ENCODE assay signal across 8 cellular contexts in the genomic region with DNA sequence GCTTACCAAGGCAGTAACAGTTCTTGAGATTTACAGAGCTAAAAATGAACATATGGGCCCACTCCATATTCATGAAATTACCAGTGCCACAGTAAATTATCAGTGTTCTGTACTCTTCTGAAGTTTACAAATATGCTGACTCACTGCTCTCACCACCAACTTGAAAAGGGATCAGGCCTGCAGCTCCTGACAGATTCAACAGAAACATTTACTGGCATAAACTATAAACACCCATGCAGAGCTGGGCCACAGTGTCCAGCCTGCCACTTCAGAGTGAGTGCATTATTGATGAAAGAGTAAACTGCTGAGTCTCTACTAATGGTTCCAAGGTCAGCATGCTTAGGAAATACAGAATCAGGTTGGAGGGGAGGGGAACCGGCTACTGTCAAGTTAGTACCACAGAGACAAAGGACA.
DNase-seq lines count a peak whose midpoint lies in the region; ATAC-seq, FAIRE-seq and TF ChIP-seq lines count a peak whose summit lies in the region.

No MANE protein-coding gene starts in this region.

- TF ChIP-seq CTCF in MCF 10A (IDR thresholded peaks at IDR 0.05; ENCODE audit: unreplicated experiment) (no peak), breast epithelium (IDR thresholded peaks at IDR 0.05) (no peak), astrocyte (IDR thresholded peaks at IDR 0.05; ENCODE audit: insufficient read depth, low read depth, low read length) (no peak)

- no peak overlapping the region for H3K4me3 Mint-ChIP-seq in MCF 10A (ENCODE audit: unreplicated experiment)
- H3K4me3 Mint-ChIP-seq in astrocyte (ENCODE audit: unreplicated experiment) = no peak overlapping the region

- H3K4me1 ChIP-seq in breast epithelium (no peaks in the 10 kb centered on the region), astrocyte (ENCODE audit: insufficient read depth, low read length) (peaks cover 11% of the 10 kb centered on the region), urinary bladder (ENCODE audit: insufficient read depth) (no peaks in the 10 kb centered on the region)

- no peaks in the 10 kb centered on the region for H3K27me3 ChIP-seq in breast epithelium
- no peaks in the 10 kb centered on the region for H3K27me3 ChIP-seq in astrocyte (ENCODE audit: insufficient read depth, low read length)

- H3K9me3 ChIP-seq in breast epithelium (no peaks in the 10 kb centered on the region), astrocyte (ENCODE audit: insufficient read depth, low read depth, low read length) (no peaks in the 10 kb centered on the region)

- FAIRE-seq in astrocyte (lab: Jason Lieb, UNC) = no peak

- DNase-seq in MCF 10A (ENCODE audit: unreplicated experiment) (peak; percentile 29), breast epithelium (ENCODE audit: low spot score in 2 of 2) (no peak), astrocyte (ENCODE audit: low read depth) (peak; percentile 66), left lobe of liver (ENCODE audit: low spot score) (peak; percentile 50), activated gamma-delta T cell treated with Interleukin-2 at 50 U/mL for 16 hours (no peak)
- DNase-seq in NK-92 treated with Interleukin-12 subunit alpha and Interleukin-12 subunit beta, amount 100 ng/mL, for 24 hours (lab: John Stamatoyannopoulos, UW) = no peak

- H3K27ac ChIP-seq in breast epithelium (peak overlapping the region in 1 of 2 donors; percentile 41), astrocyte (ENCODE audit: low read depth, low read length) (peak overlapping the region; percentile 12), urinary bladder (ENCODE audit: low read depth) (peak overlapping the region; percentile 7)

- TF ChIP-seq POLR2A in breast epithelium (IDR thresholded peaks at IDR 0.05) = no peak

- no TSS peak for BruUV-seq in MCF 10A (replicated peaks; lab: Mats Ljungman, UMichigan)

- H3K27me3 Mint-ChIP-seq in MCF 10A (ENCODE audit: insufficient read depth, unreplicated experiment) = no peaks in the 10 kb centered on the region
- no peaks in the 10 kb centered on the region for H3K27me3 Mint-ChIP-seq in astrocyte (ENCODE audit: low read depth, unreplicated experiment)

- no peak overlapping the region for H2AFZ ChIP-seq in astrocyte (ENCODE audit: low read depth, low read length)

- H4K20me1 ChIP-seq in astrocyte (ENCODE audit: insufficient read depth, low read length) = peaks cover 10% of the 10 kb centered on the region

- 76% methylated on average over 1 of the region's 1 CpG for WGBS in urinary bladder

- H3K79me2 ChIP-seq in astrocyte (ENCODE audit: insufficient read depth, low read length) = peaks cover 2% of the 10 kb centered on the region

- CTCF ChIA-PET in MCF 10A (lab: Yijun Ruan, JAX) = interaction anchor here (1.1 to 1.2 kb wide), 2 partner anchors 247 to 547 kb away, joined by 3 to 6 read pairs; no protein-coding TSS in a partner anchor

- H3K27ac Mint-ChIP-seq in MCF 10A (ENCODE audit: low read depth, unreplicated experiment) = peak overlapping the region; percentile 59
- H3K27ac Mint-ChIP-seq in astrocyte (ENCODE audit: unreplicated experiment) = peak overlapping the region; percentile 30

- peak overlapping the region; percentile 8 for H3K9ac ChIP-seq in astrocyte (ENCODE audit: low read length)

- intact Hi-C loops in MCF 10A (cut with micrococcal nuclease) = no loop called here
- intact Hi-C loops in breast epithelium (cut with DNase I; ENCODE audit: low total_unique reads) = no loop called here

- POLR2A ChIA-PET in MCF 10A (lab: Yijun Ruan, JAX) = interaction anchor here (0.9 to 1.5 kb wide), 4 partner anchors 11 to 255 kb away, joined by 3 to 5 read pairs (median 4); no protein-coding TSS in a partner anchor

- no peak overlapping the region for H3K4me3 ChIP-seq in breast epithelium
- no peak overlapping the region for H3K4me3 ChIP-seq in astrocyte (ENCODE audit: insufficient read depth, low read depth, low read length)
- no peak overlapping the region for H3K4me3 ChIP-seq in urinary bladder (ENCODE audit: low read depth, low read length)

- no peaks in the 10 kb centered on the region for H3K36me3 ChIP-seq in breast epithelium
- H3K36me3 ChIP-seq in astrocyte (ENCODE audit: insufficient read depth, low read length) = no peaks in the 10 kb centered on the region
- no peaks in the 10 kb centered on the region for H3K36me3 ChIP-seq in urinary bladder (ENCODE audit: insufficient read depth)

- ATAC-seq in left lobe of liver (peak; percentile 97), GM21423 (IDR thresholded peaks at IDR 0.05; ENCODE audit: unreplicated experiment) (no peak)

- H3K36me3 Mint-ChIP-seq in MCF 10A (ENCODE audit: insufficient read depth, unreplicated experiment) = peaks cover 79% of the 10 kb centered on the region
- peaks cover 3% of the 10 kb centered on the region for H3K36me3 Mint-ChIP-seq in astrocyte (ENCODE audit: low read depth, unreplicated experiment)

- H3K4me1 Mint-ChIP-seq in MCF 10A (ENCODE audit: insufficient read depth, unreplicated experiment) = peaks cover 23% of the 10 kb centered on the region
- peaks cover 37% of the 10 kb centered on the region for H3K4me1 Mint-ChIP-seq in astrocyte (ENCODE audit: low read depth, unreplicated experiment)

- no peak overlapping the region for H3K4me2 ChIP-seq in astrocyte (ENCODE audit: low read length)

- no peaks in the 10 kb centered on the region for H3K9me3 Mint-ChIP-seq in MCF 10A (ENCODE audit: unreplicated experiment)
- H3K9me3 Mint-ChIP-seq in astrocyte (ENCODE audit: unreplicated experiment) = no peaks in the 10 kb centered on the region

Comparison
In these comparisons a context has a peak if more than half of its experiments do, and no peak if none do; other contexts are left out.
1. DNase-seq: peak in MCF 10A (single experiment), astrocyte (single experiment) and left lobe of liver (single experiment); none in breast epithelium (0 of 2), activated gamma-delta T cell treated with Interleukin-2 at 50 U/mL for 16 hours (single experiment) and NK-92 treated with Interleukin-12 subunit alpha and Interleukin-12 subunit beta, amount 100 ng/mL, for 24 hours (single experiment).